In the genomic region with DNA sequence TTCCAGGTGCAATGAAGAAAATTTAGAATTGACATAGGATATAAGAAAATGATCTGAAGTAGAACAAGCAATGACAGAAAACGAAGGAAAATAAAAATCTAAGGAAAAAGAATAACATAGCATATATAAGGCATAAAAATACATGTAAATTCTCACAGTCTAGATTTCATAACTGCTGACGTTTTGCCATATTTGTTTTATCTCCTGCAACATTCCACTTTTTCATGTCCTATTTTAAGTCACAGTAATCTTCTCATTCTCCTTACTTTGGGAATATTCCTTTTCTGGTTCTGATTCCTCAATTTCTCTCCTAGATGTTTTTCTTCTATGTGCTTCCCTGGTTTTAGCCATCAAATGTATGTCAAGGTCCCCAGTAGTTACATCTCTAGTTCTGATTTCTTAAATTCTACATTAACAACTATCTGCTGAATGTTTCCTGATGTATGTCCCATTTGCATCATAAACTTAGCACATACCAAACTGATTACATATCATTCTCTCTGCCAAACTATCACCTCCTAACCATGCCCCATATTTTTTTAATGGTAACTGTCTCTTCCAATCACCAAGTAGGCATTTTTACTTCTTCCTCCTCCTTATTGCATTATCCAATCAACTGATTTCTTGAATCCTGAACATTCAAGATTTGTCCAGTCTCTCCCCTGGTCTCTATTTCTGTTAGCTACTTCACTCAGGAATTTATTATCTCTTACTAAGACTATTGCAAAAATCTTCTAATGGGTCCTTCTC, we compare ENCODE assay signal across 24 cellular contexts.
DNase-seq lines count a peak whose midpoint lies in the region; ATAC-seq and TF ChIP-seq lines count a peak whose summit lies in the region.
"Had no signal": no experiment of that assay in that cellular context is flagged by ENCODE, and none has a peak within 500 bp of the region (broad histone marks: within the 10 kb centered on the region; RNA-seq: fewer than 3 reads in every experiment).

No MANE protein-coding gene starts in this region.

- H3K27ac Mint-ChIP-seq in chondrocyte (ENCODE audit: unreplicated experiment): peak overlapping the region; percentile 92
- no peak overlapping the region for H3K27ac Mint-ChIP-seq in activated CD8-positive, alpha-beta T cell treated with anti-CD3 and anti-CD28 coated beads for 36 hours
- H3K27ac Mint-ChIP-seq: CD4-positive, CD25-positive, alpha-beta regulatory T cell; GM23338; nephron progenitor cell; T-cell had no signal

- peaks cover 39% of the 10 kb centered on the region for H3K36me3 Mint-ChIP-seq in chondrocyte (ENCODE audit: low read depth)
- H3K36me3 Mint-ChIP-seq in activated CD8-positive, alpha-beta T cell treated with anti-CD3 and anti-CD28 coated beads for 36 hours (ENCODE audit: low read depth): peaks cover 66% of the 10 kb centered on the region

- 69 to 74% (median 71%) methylated on average over 2 of the region's 2 CpGs for WGBS in adrenal gland, 4 donors

- H3K9me3 ChIP-seq in adrenal gland (replicated peaks in 1 of 3): peaks cover 0 to 14% (median 0%) of the 10 kb centered on the region in 3 donors
- peaks cover 13% of the 10 kb centered on the region for H3K9me3 ChIP-seq in effector memory CD4-positive, alpha-beta T cell (ENCODE audit: control insufficient read depth, low read length)

- H3K4me1 ChIP-seq in adrenal gland (replicated peaks in 1 of 2): peaks cover 0 to 6% of the 10 kb centered on the region in 2 donors
- no peaks in the 10 kb centered on the region for H3K4me1 ChIP-seq in effector memory CD4-positive, alpha-beta T cell (ENCODE audit: control insufficient read depth, insufficient read depth, low read length, poor library complexity, severe bottlenecking)
- H3K4me1 ChIP-seq: A549, psoas muscle, stomach, upper lobe of right lung had no signal

- TF ChIP-seq CTCF in AG04449 (IDR thresholded peaks at IDR 0.05; ENCODE audit: insufficient read depth, low read length, missing control alignments) (no peak), chondrocyte (IDR thresholded peaks at IDR 0.05) (no peak), adrenal gland (IDR thresholded peaks at IDR 0.05) (no peak)
- TF ChIP-seq CTCF in activated CD8-positive, alpha-beta T cell treated with anti-CD3 and anti-CD28 coated beads for 36 hours (IDR thresholded peaks at IDR 0.05): no peak

- no peaks in the 10 kb centered on the region for H3K27me3 Mint-ChIP-seq in chondrocyte (ENCODE audit: low read depth)
- H3K27me3 Mint-ChIP-seq in activated CD8-positive, alpha-beta T cell treated with anti-CD3 and anti-CD28 coated beads for 36 hours: no peaks in the 10 kb centered on the region
- H3K27me3 Mint-ChIP-seq: CD4-positive, CD25-positive, alpha-beta regulatory T cell; T-cell had no signal

- CTCF ChIA-PET in AG04449 (lab: Yijun Ruan, JAX): interaction anchor here (1.3 kb wide), 1 partner anchor 337 kb away, joined by 3 read pairs; no protein-coding TSS in a partner anchor
- CTCF ChIA-PET in activated CD8-positive, alpha-beta T cell treated with anti-CD3 and anti-CD28 coated beads for 36 hours (lab: Charles Lee): no interaction called here

- H3K4me1 Mint-ChIP-seq in chondrocyte (ENCODE audit: low read depth): peaks cover 13% of the 10 kb centered on the region
- H3K4me1 Mint-ChIP-seq in activated CD8-positive, alpha-beta T cell treated with anti-CD3 and anti-CD28 coated beads for 36 hours (ENCODE audit: low read depth): no peaks in the 10 kb centered on the region
- H3K4me1 Mint-ChIP-seq: GM23338, nephron progenitor cell had no signal

- no peak for TF ChIP-seq POLR2A in adrenal gland (IDR thresholded peaks at IDR 0.05)

- peaks cover 54% of the 10 kb centered on the region for H3K9me3 Mint-ChIP-seq in chondrocyte (ENCODE audit: low read depth)
- peaks cover 49% of the 10 kb centered on the region for H3K9me3 Mint-ChIP-seq in activated CD8-positive, alpha-beta T cell treated with anti-CD3 and anti-CD28 coated beads for 36 hours

- H3K4me3 Mint-ChIP-seq in chondrocyte (ENCODE audit: unreplicated experiment): no peak overlapping the region
- H3K4me3 Mint-ChIP-seq in activated CD8-positive, alpha-beta T cell treated with anti-CD3 and anti-CD28 coated beads for 36 hours: no peak overlapping the region
- H3K4me3 Mint-ChIP-seq: CD4-positive, CD25-positive, alpha-beta regulatory T cell; GM23338; nephron progenitor cell; T-cell had no signal

- no peak overlapping the region for H3K4me3 ChIP-seq in AG04449 (ENCODE audit: low read depth, low read length)
- H3K4me3 ChIP-seq in adrenal gland: no peak overlapping the region
- no peak overlapping the region for H3K4me3 ChIP-seq in effector memory CD4-positive, alpha-beta T cell (ENCODE audit: insufficient read depth, low read depth, low read length, poor library complexity, severe bottlenecking)
- H3K4me3 ChIP-seq: A549, GM23338, psoas muscle, stomach, upper lobe of right lung had no signal

- POLR2A ChIA-PET in AG04449 (lab: Yijun Ruan, JAX): no interaction called here
- POLR2A ChIA-PET in activated CD8-positive, alpha-beta T cell treated with anti-CD3 and anti-CD28 coated beads for 36 hours (lab: Charles Lee): interaction anchor here (0.5 kb wide), 1 partner anchor 523 kb away, joined by 4 read pairs; no protein-coding TSS in a partner anchor

- DNase-seq in AG04449 (ENCODE audit: low read depth, low spot score) (peak; percentile 65), HS-27A (ENCODE audit: low read depth) (peak; percentile 26), chondrocyte (ENCODE audit: low spot score) (no peak), hepatic stellate cell (ENCODE audit: low spot score) (peak; percentile 9), adrenal gland (no peak)
- DNase-seq in activated CD8-positive, alpha-beta T cell treated with anti-CD3 and anti-CD28 coated beads for 36 hours: no peak
- DNase-seq in effector memory CD4-positive, alpha-beta T cell: no peak
- DNase-seq: activated CD4-positive, alpha-beta T cell treated with anti-CD3 and anti-CD28 coated beads for 48 hours; anterior cingulate cortex; CD4-positive, CD25-positive, alpha-beta regulatory T cell; DMS53; NCI-H1105 treated with DMSO at 0.1 percent for 48 hours; NCI-H526; nephron progenitor cell; psoas muscle; Right ventricle myocardium superior; small intestine; stimulated activated CD4-positive, alpha-beta T cell treated with anti-CD3 and anti-CD28 coated beads, Interleukin-4, amount 100 ng/mL, for 1 hour; stomach; T-cell; upper lobe of right lung had no signal

- H3K36me3 ChIP-seq in adrenal gland (replicated peaks in 1 of 2): no peaks in the 10 kb centered on the region
- no peaks in the 10 kb centered on the region for H3K36me3 ChIP-seq in effector memory CD4-positive, alpha-beta T cell (ENCODE audit: control insufficient read depth, insufficient read depth, low read length)
- H3K36me3 ChIP-seq: upper lobe of right lung had no signal

- no peak overlapping the region for H3K27ac ChIP-seq in adrenal gland
- H3K27ac ChIP-seq in effector memory CD4-positive, alpha-beta T cell (ENCODE audit: insufficient read depth, low read length, poor library complexity, severe bottlenecking): no peak overlapping the region
- H3K27ac ChIP-seq: A549, psoas muscle, stomach, upper lobe of right lung had no signal

- H3K27me3 ChIP-seq in adrenal gland: no peaks in the 10 kb centered on the region
- H3K27me3 ChIP-seq in effector memory CD4-positive, alpha-beta T cell (replicated peaks; ENCODE audit: control insufficient read depth, insufficient read depth, low read length, poor library complexity, severe bottlenecking): no peaks in the 10 kb centered on the region
- H3K27me3 ChIP-seq: stomach, upper lobe of right lung had no signal

- no peak for ATAC-seq in activated CD8-positive, alpha-beta T cell treated with anti-CD3 and anti-CD28 coated beads for 36 hours
- ATAC-seq in HG02678 (IDR thresholded peaks at IDR 0.05; ENCODE audit: unreplicated experiment): no peak
- ATAC-seq: A549, GM23338, psoas muscle, T-cell, upper lobe of right lung had no signal

- intact Hi-C loops in adrenal gland (cut with DNase I): no loop called here
- intact Hi-C loops in activated CD8-positive, alpha-beta T cell treated with anti-CD3 and anti-CD28 coated beads for 36 hours (cut with micrococcal nuclease): no loop called here

Comparison
In these comparisons a context has a peak if more than half of its experiments do, and no peak if none do; other contexts are left out.
1. DNase-seq: peak in AG04449 (single experiment), HS-27A (single experiment) and hepatic stellate cell (single experiment); none in chondrocyte (single experiment), adrenal gland (0 of 7), activated CD8-positive, alpha-beta T cell treated with anti-CD3 and anti-CD28 coated beads for 36 hours (single experiment) and effector memory CD4-positive, alpha-beta T cell (0 of 3).